ENCODE assay signal across 9 cellular contexts in genomic region chr6:149246691-149247384, GRCh38.
A peak's percentile ranks its signal among the peaks of the same experiment; 100 is the strongest.
DNase-seq lines count a peak whose midpoint lies in the region; ATAC-seq lines count a peak whose summit lies in the region.
"Had no signal": no experiment of that assay in that cellular context is flagged by ENCODE, and none has a peak within 500 bp of the region (broad histone marks: within the 10 kb centered on the region; RNA-seq: fewer than 3 reads in every experiment).

No MANE protein-coding gene starts in this region.

- no peaks in the 10 kb centered on the region for H3K36me3 ChIP-seq in aorta (ENCODE audit: control insufficient read depth in 1 of 2, insufficient read depth in 2 of 2, low read length in 1 of 2)

- no peak overlapping the region for H3K27ac ChIP-seq in aorta (ENCODE audit: low read depth in 1 of 2, low read length in 2 of 2)

- H3K4me1 ChIP-seq in aorta (ENCODE audit: control insufficient read depth in 1 of 2, insufficient read depth in 2 of 2, low read length in 2 of 2), result no peaks in the 10 kb centered on the region

- H3K9me3 ChIP-seq in aorta (ENCODE audit: control insufficient read depth, low read length), result no peaks in the 10 kb centered on the region

- H3K27ac Mint-ChIP-seq in activated naive CD8-positive, alpha-beta T cell, result peak overlapping the region; percentile 36
- no peak overlapping the region for H3K27ac Mint-ChIP-seq in activated naive CD8-positive, alpha-beta T cell treated with anti-CD3 and anti-CD28 coated beads, Interleukin-2, amount 50 U/mL, for 24 hours
- peak overlapping the region in 1 of 2 donors; percentile 31 for H3K27ac Mint-ChIP-seq in natural killer cell treated with Interleukin-12 subunit alpha and Interleukin-12 subunit beta and Interleukin-15 and Interleukin-18, amount 100 ng/mL, for 72 hours

- no peak overlapping the region for H3K4me3 Mint-ChIP-seq in activated naive CD8-positive, alpha-beta T cell
- H3K4me3 Mint-ChIP-seq in activated naive CD8-positive, alpha-beta T cell treated with anti-CD3 and anti-CD28 coated beads, Interleukin-2, amount 50 U/mL, for 24 hours, result no peak overlapping the region
- H3K4me3 Mint-ChIP-seq in natural killer cell treated with Interleukin-12 subunit alpha and Interleukin-12 subunit beta and Interleukin-15 and Interleukin-18, amount 100 ng/mL, for 72 hours, result no peak overlapping the region

- peaks cover 43% of the 10 kb centered on the region for H3K4me1 Mint-ChIP-seq in activated naive CD8-positive, alpha-beta T cell (ENCODE audit: low read depth)
- H3K4me1 Mint-ChIP-seq in activated naive CD8-positive, alpha-beta T cell treated with anti-CD3 and anti-CD28 coated beads, Interleukin-2, amount 50 U/mL, for 24 hours, result peaks cover 30% of the 10 kb centered on the region
- H3K4me1 Mint-ChIP-seq in natural killer cell treated with Interleukin-12 subunit alpha and Interleukin-12 subunit beta and Interleukin-15 and Interleukin-18, amount 100 ng/mL, for 72 hours (ENCODE audit: low read depth in 2 of 2), result peaks cover 8 to 11% of the 10 kb centered on the region in 2 donors

- no peaks in the 10 kb centered on the region for H3K27me3 Mint-ChIP-seq in activated naive CD8-positive, alpha-beta T cell
- no peaks in the 10 kb centered on the region for H3K27me3 Mint-ChIP-seq in activated naive CD8-positive, alpha-beta T cell treated with anti-CD3 and anti-CD28 coated beads, Interleukin-2, amount 50 U/mL, for 24 hours
- H3K27me3 Mint-ChIP-seq in natural killer cell treated with Interleukin-12 subunit alpha and Interleukin-12 subunit beta and Interleukin-15 and Interleukin-18, amount 100 ng/mL, for 72 hours, result peaks cover 0 to 6% of the 10 kb centered on the region in 2 donors

- no peak for ATAC-seq in activated naive CD8-positive, alpha-beta T cell treated with anti-CD3 and anti-CD28 coated beads, Interleukin-2, amount 50 U/mL, for 24 hours
- ATAC-seq in HG02973 (IDR thresholded peaks at IDR 0.05; ENCODE audit: unreplicated experiment) (peak; percentile 76), aorta (ENCODE audit: low FRiP score) (peak; percentile 48)
- ATAC-seq in natural killer cell treated with Interleukin-12 subunit alpha and Interleukin-12 subunit beta and Interleukin-15 and Interleukin-18, amount 100 ng/mL, for 72 hours, result no peak

- no peaks in the 10 kb centered on the region for H3K27me3 ChIP-seq in aorta (ENCODE audit: control insufficient read depth in 1 of 2, insufficient read depth in 2 of 2, low read length in 1 of 2)

- H3K4me3 ChIP-seq in aorta (ENCODE audit: low read length in 2 of 2), result no peak overlapping the region

- no peaks in the 10 kb centered on the region for H3K9me3 Mint-ChIP-seq in activated naive CD8-positive, alpha-beta T cell (ENCODE audit: low read depth)
- peaks cover 2% of the 10 kb centered on the region for H3K9me3 Mint-ChIP-seq in activated naive CD8-positive, alpha-beta T cell treated with anti-CD3 and anti-CD28 coated beads, Interleukin-2, amount 50 U/mL, for 24 hours
- H3K9me3 Mint-ChIP-seq in natural killer cell treated with Interleukin-12 subunit alpha and Interleukin-12 subunit beta and Interleukin-15 and Interleukin-18, amount 100 ng/mL, for 72 hours, result no peaks in the 10 kb centered on the region

- WGBS in aorta, 2 donors, result 87 to 89% methylated on average over 13 of the region's 13 CpGs

- intact Hi-C loops in aorta (cut with DNase I), result no loop called here

- H3K36me3 Mint-ChIP-seq in activated naive CD8-positive, alpha-beta T cell, result peaks cover 2% of the 10 kb centered on the region
- no peaks in the 10 kb centered on the region for H3K36me3 Mint-ChIP-seq in activated naive CD8-positive, alpha-beta T cell treated with anti-CD3 and anti-CD28 coated beads, Interleukin-2, amount 50 U/mL, for 24 hours (ENCODE audit: low read depth)
- H3K36me3 Mint-ChIP-seq in natural killer cell treated with Interleukin-12 subunit alpha and Interleukin-12 subunit beta and Interleukin-15 and Interleukin-18, amount 100 ng/mL, for 72 hours, result no peaks in the 10 kb centered on the region

- no peak for DNase-seq in activated naive CD8-positive, alpha-beta T cell treated with anti-CD3 and anti-CD28 coated beads, Interleukin-2, amount 50 U/mL, for 24 hours
- DNase-seq in SIG-M5 treated with dmso at 0.1 percent for 504 hours (lab: John Stamatoyannopoulos, UW; ENCODE audit: unreplicated experiment) (peak; percentile 92), aorta (peak in 1 of 2 donors; percentile 69), COLO829 (ENCODE audit: low spot score) (no peak)
- no peak for DNase-seq in activated effector memory CD4-positive, alpha-beta T cell treated with anti-CD3 and anti-CD28 coated beads, Interleukin-2, amount 50 U/mL, for 16 hours
- DNase-seq in natural killer cell treated with Interleukin-12 subunit alpha and Interleukin-12 subunit beta and Interleukin-15 and Interleukin-18, amount 100 ng/mL, for 72 hours (ENCODE audit: low spot score), result no peak
- DNase-seq: effector CD4-positive, alpha-beta T cell had no signal

Comparison
In these comparisons a context has a peak if more than half of its experiments do, and no peak if none do; other contexts are left out.
1. ATAC-seq: peak in HG02973 (single experiment) and aorta (single experiment); none in activated naive CD8-positive, alpha-beta T cell treated with anti-CD3 and anti-CD28 coated beads, Interleukin-2, amount 50 U/mL, for 24 hours (single experiment) and natural killer cell treated with Interleukin-12 subunit alpha and Interleukin-12 subunit beta and Interleukin-15 and Interleukin-18, amount 100 ng/mL, for 72 hours (0 of 2).